1 cellular context compared by ENCODE assay signal in genomic region chr12:112450725-112451124, GRCh38.
TF ChIP-seq lines count a peak whose summit lies in the region.

No MANE protein-coding gene starts in this region.

TF ChIP-seq in A549, 52 proteins besides CTCF, POLR2A, EP300 and RAD21:
- no peak for TF ChIP-seq JUN (IDR thresholded peaks at IDR 0.05)
- no peak for TF ChIP-seq CBX2 (IDR thresholded peaks at IDR 0.05; ENCODE audit: borderline replicate concordance, low read depth)
- TF ChIP-seq CHD4 (IDR thresholded peaks at IDR 0.05; ENCODE audit: borderline replicate concordance): no peak
- no peak for TF ChIP-seq SREBF2 (IDR thresholded peaks at IDR 0.05)
- no peak for TF ChIP-seq CEBPB (IDR thresholded peaks at IDR 0.05)
- TF ChIP-seq HMGXB4 (CRISPR knock-in tag; IDR thresholded peaks at IDR 0.05; ENCODE audit: borderline replicate concordance): no peak
- no peak for TF ChIP-seq ELK1 (IDR thresholded peaks at IDR 0.05; ENCODE audit: low read depth, low read length)
